ENCODE assay signal across 8 cellular contexts in genomic region chr10:61779950-61780659, GRCh38.
DNase-seq lines count a peak whose midpoint lies in the region; ATAC-seq and TF ChIP-seq lines count a peak whose summit lies in the region.

No MANE protein-coding gene starts in this region.

- peak overlapping the region; percentile 72 for H3K27ac Mint-ChIP-seq in stimulated activated effector memory CD8-positive, alpha-beta T cell treated with anti-CD3 and anti-CD28 coated beads, Interleukin-12 subunit alpha, Interleukin-12 subunit beta, amount 100 ng/mL, for 72 hours
- no peak overlapping the region for H3K27ac Mint-ChIP-seq in GM23338

- no peaks in the 10 kb centered on the region for H4K20me1 ChIP-seq in GM23338 (replicated peaks; ENCODE audit: insufficient read depth)

- H3K27me3 Mint-ChIP-seq in GM23338 (ENCODE audit: insufficient read depth, low read depth, poor library complexity): no peaks in the 10 kb centered on the region

- no peak overlapping the region for H3K4me3 ChIP-seq in cardiac muscle cell
- no peak overlapping the region for H3K4me3 ChIP-seq in GM23338

- H3K4me3 Mint-ChIP-seq in stimulated activated effector memory CD8-positive, alpha-beta T cell treated with anti-CD3 and anti-CD28 coated beads, Interleukin-12 subunit alpha, Interleukin-12 subunit beta, amount 100 ng/mL, for 72 hours: peak overlapping the region; percentile 6
- H3K4me3 Mint-ChIP-seq in GM23338: no peak overlapping the region

- H3K36me3 ChIP-seq in cardiac muscle cell: no peaks in the 10 kb centered on the region
- no peaks in the 10 kb centered on the region for H3K36me3 ChIP-seq in GM23338 (ENCODE audit: insufficient read depth)

- no peaks in the 10 kb centered on the region for H3K36me3 Mint-ChIP-seq in stimulated activated effector memory CD8-positive, alpha-beta T cell treated with anti-CD3 and anti-CD28 coated beads, Interleukin-12 subunit alpha, Interleukin-12 subunit beta, amount 100 ng/mL, for 72 hours
- H3K36me3 Mint-ChIP-seq in GM23338 (ENCODE audit: low read depth): no peaks in the 10 kb centered on the region

- no peaks in the 10 kb centered on the region for H3F3A ChIP-seq in GM23338 (replicated peaks; ENCODE audit: low read depth)

- H2AFZ ChIP-seq in GM23338: no peak overlapping the region

- H3K9me2 ChIP-seq in GM23338 (ENCODE audit: insufficient read depth): 0 out of 2 replicates have a peak, but pooled peaks cover 7% of the 10 kb centered on the region

- no peaks in the 10 kb centered on the region for H3K9me3 Mint-ChIP-seq in stimulated activated effector memory CD8-positive, alpha-beta T cell treated with anti-CD3 and anti-CD28 coated beads, Interleukin-12 subunit alpha, Interleukin-12 subunit beta, amount 100 ng/mL, for 72 hours
- no peaks in the 10 kb centered on the region for H3K9me3 Mint-ChIP-seq in GM23338

- H3K4me2 ChIP-seq in GM23338: no peak overlapping the region

- H3K27ac ChIP-seq in cardiac muscle cell (no peak overlapping the region), GM23338 (ENCODE audit: low read depth) (no peak overlapping the region)

- TF ChIP-seq CTCF in cardiac muscle cell (IDR thresholded peaks at IDR 0.05; ENCODE audit: low read depth, low read length) (no peak), GM13976 (IDR thresholded peaks at IDR 0.05; ENCODE audit: borderline replicate concordance, control extremely low read depth, extremely low read depth, insufficient read depth, missing control alignments) (no peak), GM23338 (conservative IDR thresholded peaks at IDR 0.05; ENCODE audit: low read depth in 2 of 2) (no peak)

- in situ Hi-C loops in GM13976 (cut with MboI; ENCODE audit: low sequenced_read_pairs, unreplicated experiment): no loop called here

- H3K4me1 Mint-ChIP-seq in stimulated activated effector memory CD8-positive, alpha-beta T cell treated with anti-CD3 and anti-CD28 coated beads, Interleukin-12 subunit alpha, Interleukin-12 subunit beta, amount 100 ng/mL, for 72 hours: peaks cover 37% of the 10 kb centered on the region
- peaks cover 8% of the 10 kb centered on the region; the same call in 2 of the 3 replicates for H3K4me1 Mint-ChIP-seq in GM23338

- H3K4me1 ChIP-seq in cardiac muscle cell (ENCODE audit: low read depth) (no peaks in the 10 kb centered on the region), GM23338 (ENCODE audit: insufficient read depth) (peaks cover 9% of the 10 kb centered on the region; the same call in 1 of the 2 replicates)

- no peaks in the 10 kb centered on the region for H3K79me2 ChIP-seq in GM23338 (replicated peaks; ENCODE audit: insufficient read depth)

- no peaks in the 10 kb centered on the region for H3K9me3 ChIP-seq in cardiac muscle cell (ENCODE audit: low read depth)

- H3K27me3 ChIP-seq in cardiac muscle cell: no peaks in the 10 kb centered on the region
- no peaks in the 10 kb centered on the region for H3K27me3 ChIP-seq in GM23338 (ENCODE audit: insufficient read depth)

- peak; percentile 46 for DNase-seq in activated CD4-positive, alpha-beta T cell treated with anti-CD3 and anti-CD28 coated beads for 48 hours
- no peak for DNase-seq in activated CD4-positive, alpha-beta T cell treated with anti-CD3 and anti-CD28 coated beads, Interleukin-2, amount 50 U/mL, for 4 hours
- DNase-seq in activated CD4-positive, alpha-beta T cell treated with anti-CD3 and anti-CD28 coated beads, Interleukin-2, amount 50 U/mL, for 1 hour: peak; percentile 0
- DNase-seq in cardiac muscle cell (ENCODE audit: low read depth in 1 of 2, low spot score in 1 of 2) (peak; percentile 11 to 93), GM19240 (ENCODE audit: insufficient read length, low spot score) (no peak), GM13976 (ENCODE audit: low spot score) (no peak), GM23338 (ENCODE audit: low spot score) (no peak)
- no peak for DNase-seq in stimulated activated effector memory CD8-positive, alpha-beta T cell treated with anti-CD3 and anti-CD28 coated beads, Interleukin-12 subunit alpha, Interleukin-12 subunit beta, amount 100 ng/mL, for 72 hours (ENCODE audit: low spot score in 2 of 2)

- ATAC-seq in stimulated activated effector memory CD8-positive, alpha-beta T cell treated with anti-CD3 and anti-CD28 coated beads, Interleukin-12 subunit alpha, Interleukin-12 subunit beta, amount 100 ng/mL, for 72 hours: peak; percentile 60
- no peak for ATAC-seq in GM23338

TF ChIP-seq in GM23338, 12 proteins besides CTCF, POLR2A, EP300 and RAD21 (continues in another document):
- TF ChIP-seq, protein P1, sequence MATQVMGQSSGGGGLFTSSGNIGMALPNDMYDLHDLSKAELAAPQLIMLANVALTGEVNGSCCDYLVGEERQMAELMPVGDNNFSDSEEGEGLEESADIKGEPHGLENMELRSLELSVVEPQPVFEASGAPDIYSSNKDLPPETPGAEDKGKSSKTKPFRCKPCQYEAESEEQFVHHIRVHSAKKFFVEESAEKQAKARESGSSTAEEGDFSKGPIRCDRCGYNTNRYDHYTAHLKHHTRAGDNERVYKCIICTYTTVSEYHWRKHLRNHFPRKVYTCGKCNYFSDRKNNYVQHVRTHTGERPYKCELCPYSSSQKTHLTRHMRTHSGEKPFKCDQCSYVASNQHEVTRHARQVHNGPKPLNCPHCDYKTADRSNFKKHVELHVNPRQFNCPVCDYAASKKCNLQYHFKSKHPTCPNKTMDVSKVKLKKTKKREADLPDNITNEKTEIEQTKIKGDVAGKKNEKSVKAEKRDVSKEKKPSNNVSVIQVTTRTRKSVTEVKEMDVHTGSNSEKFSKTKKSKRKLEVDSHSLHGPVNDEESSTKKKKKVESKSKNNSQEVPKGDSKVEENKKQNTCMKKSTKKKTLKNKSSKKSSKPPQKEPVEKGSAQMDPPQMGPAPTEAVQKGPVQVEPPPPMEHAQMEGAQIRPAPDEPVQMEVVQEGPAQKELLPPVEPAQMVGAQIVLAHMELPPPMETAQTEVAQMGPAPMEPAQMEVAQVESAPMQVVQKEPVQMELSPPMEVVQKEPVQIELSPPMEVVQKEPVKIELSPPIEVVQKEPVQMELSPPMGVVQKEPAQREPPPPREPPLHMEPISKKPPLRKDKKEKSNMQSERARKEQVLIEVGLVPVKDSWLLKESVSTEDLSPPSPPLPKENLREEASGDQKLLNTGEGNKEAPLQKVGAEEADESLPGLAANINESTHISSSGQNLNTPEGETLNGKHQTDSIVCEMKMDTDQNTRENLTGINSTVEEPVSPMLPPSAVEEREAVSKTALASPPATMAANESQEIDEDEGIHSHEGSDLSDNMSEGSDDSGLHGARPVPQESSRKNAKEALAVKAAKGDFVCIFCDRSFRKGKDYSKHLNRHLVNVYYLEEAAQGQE (IDR thresholded peaks at IDR 0.05; ENCODE audit: unreplicated experiment): no peak
- no peak for TF ChIP-seq POLR2AphosphoS5 (IDR thresholded peaks at IDR 0.05; ENCODE audit: low read depth)
- TF ChIP-seq, protein P2, sequence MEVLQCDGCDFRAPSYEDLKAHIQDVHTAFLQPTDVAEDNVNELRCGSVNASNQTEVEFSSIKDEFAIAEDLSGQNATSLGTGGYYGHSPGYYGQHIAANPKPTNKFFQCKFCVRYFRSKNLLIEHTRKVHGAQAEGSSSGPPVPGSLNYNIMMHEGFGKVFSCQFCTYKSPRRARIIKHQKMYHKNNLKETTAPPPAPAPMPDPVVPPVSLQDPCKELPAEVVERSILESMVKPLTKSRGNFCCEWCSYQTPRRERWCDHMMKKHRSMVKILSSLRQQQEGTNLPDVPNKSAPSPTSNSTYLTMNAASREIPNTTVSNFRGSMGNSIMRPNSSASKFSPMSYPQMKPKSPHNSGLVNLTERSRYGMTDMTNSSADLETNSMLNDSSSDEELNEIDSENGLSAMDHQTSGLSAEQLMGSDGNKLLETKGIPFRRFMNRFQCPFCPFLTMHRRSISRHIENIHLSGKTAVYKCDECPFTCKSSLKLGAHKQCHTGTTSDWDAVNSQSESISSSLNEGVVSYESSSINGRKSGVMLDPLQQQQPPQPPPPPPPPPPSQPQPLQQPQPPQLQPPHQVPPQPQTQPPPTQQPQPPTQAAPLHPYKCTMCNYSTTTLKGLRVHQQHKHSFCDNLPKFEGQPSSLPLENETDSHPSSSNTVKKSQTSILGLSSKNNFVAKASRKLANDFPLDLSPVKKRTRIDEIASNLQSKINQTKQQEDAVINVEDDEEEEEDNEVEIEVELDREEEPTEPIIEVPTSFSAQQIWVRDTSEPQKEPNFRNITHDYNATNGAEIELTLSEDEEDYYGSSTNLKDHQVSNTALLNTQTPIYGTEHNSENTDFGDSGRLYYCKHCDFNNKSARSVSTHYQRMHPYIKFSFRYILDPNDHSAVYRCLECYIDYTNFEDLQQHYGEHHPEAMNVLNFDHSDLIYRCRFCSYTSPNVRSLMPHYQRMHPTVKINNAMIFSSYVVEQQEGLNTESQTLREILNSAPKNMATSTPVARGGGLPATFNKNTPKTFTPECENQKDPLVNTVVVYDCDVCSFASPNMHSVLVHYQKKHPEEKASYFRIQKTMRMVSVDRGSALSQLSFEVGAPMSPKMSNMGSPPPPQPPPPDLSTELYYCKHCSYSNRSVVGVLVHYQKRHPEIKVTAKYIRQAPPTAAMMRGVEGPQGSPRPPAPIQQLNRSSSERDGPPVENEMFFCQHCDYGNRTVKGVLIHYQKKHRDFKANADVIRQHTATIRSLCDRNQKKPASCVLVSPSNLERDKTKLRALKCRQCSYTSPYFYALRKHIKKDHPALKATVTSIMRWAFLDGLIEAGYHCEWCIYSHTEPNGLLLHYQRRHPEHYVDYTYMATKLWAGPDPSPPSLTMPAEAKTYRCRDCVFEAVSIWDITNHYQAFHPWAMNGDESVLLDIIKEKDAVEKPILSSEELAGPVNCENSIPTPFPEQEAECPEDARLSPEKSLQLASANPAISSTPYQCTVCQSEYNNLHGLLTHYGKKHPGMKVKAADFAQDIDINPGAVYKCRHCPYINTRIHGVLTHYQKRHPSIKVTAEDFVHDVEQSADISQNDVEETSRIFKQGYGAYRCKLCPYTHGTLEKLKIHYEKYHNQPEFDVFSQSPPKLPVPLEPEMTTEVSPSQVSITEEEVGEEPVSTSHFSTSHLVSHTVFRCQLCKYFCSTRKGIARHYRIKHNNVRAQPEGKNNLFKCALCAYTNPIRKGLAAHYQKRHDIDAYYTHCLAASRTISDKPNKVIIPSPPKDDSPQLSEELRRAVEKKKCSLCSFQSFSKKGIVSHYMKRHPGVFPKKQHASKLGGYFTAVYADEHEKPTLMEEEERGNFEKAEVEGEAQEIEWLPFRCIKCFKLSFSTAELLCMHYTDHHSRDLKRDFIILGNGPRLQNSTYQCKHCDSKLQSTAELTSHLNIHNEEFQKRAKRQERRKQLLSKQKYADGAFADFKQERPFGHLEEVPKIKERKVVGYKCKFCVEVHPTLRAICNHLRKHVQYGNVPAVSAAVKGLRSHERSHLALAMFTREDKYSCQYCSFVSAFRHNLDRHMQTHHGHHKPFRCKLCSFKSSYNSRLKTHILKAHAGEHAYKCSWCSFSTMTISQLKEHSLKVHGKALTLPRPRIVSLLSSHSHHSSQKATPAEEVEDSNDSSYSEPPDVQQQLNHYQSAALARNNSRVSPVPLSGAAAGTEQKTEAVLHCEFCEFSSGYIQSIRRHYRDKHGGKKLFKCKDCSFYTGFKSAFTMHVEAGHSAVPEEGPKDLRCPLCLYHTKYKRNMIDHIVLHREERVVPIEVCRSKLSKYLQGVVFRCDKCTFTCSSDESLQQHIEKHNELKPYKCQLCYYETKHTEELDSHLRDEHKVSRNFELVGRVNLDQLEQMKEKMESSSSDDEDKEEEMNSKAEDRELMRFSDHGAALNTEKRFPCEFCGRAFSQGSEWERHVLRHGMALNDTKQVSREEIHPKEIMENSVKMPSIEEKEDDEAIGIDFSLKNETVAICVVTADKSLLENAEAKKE (CRISPR knock-in tag; IDR thresholded peaks at IDR 0.05): no peak

Comparison
In these comparisons a context has a peak if more than half of its experiments do, and no peak if none do; other contexts are left out.
1. DNase-seq: peak in activated CD4-positive, alpha-beta T cell treated with anti-CD3 and anti-CD28 coated beads for 48 hours (single experiment), activated CD4-positive, alpha-beta T cell treated with anti-CD3 and anti-CD28 coated beads, Interleukin-2, amount 50 U/mL, for 1 hour (single experiment) and cardiac muscle cell (2 of 2); none in activated CD4-positive, alpha-beta T cell treated with anti-CD3 and anti-CD28 coated beads, Interleukin-2, amount 50 U/mL, for 4 hours (0 of 2), stimulated activated effector memory CD8-positive, alpha-beta T cell treated with anti-CD3 and anti-CD28 coated beads, Interleukin-12 subunit alpha, Interleukin-12 subunit beta, amount 100 ng/mL, for 72 hours (0 of 2), GM19240 (single experiment), GM13976 (single experiment) and GM23338 (single experiment).